Comparison of ENCODE assay signal across 9 cellular contexts in genomic region chrX:133414399-133415275, GRCh38. TPM values are rescaled to one million over a fixed set of nuclear protein-coding genes. Genes with fewer than 3 reads are reported as not detected.
DNase-seq lines count a peak whose midpoint lies in the region; ATAC-seq and TF ChIP-seq lines count a peak whose summit lies in the region.
"Had no signal": no experiment of that assay in that cellular context is flagged by ENCODE, and none has a peak within 500 bp of the region (broad histone marks: within the 10 kb centered on the region; RNA-seq: fewer than 3 reads in every experiment).

No MANE protein-coding gene starts in this region.

- CTCF ChIA-PET in activated CD4-positive, alpha-beta memory T cell treated with anti-CD3 and anti-CD28 coated beads for 36 hours (lab: Charles Lee) = no interaction called here
- CTCF ChIA-PET in activated CD4-positive, alpha-beta memory T cell treated with anti-CD3 and anti-CD28 coated beads, Interleukin-2, amount 10 ng/mL, durations not matched to agents 7 days and 5 days (lab: Charles Lee) = no interaction called here

- intact Hi-C loops in activated CD4-positive, alpha-beta memory T cell treated with anti-CD3 and anti-CD28 coated beads for 36 hours (cut with micrococcal nuclease) = no loop called here

- no peaks in the 10 kb centered on the region for H3K9me3 ChIP-seq in hepatocyte (ENCODE audit: low read depth)
- no peaks in the 10 kb centered on the region for H3K9me3 ChIP-seq in skeletal muscle satellite cell (replicated peaks; ENCODE audit: low read length)

- H3K4me2 ChIP-seq in hepatocyte = peak overlapping the region; percentile 86
- H3K4me2 ChIP-seq in skeletal muscle satellite cell (ENCODE audit: low read length) = peak overlapping the region; percentile 88

- peaks cover 7% of the 10 kb centered on the region for H3K4me1 Mint-ChIP-seq in activated CD4-positive, alpha-beta memory T cell treated with anti-CD3 and anti-CD28 coated beads for 36 hours (ENCODE audit: low read depth)
- H3K4me1 Mint-ChIP-seq in activated CD4-positive, alpha-beta memory T cell treated with anti-CD3 and anti-CD28 coated beads, Interleukin-2, amount 10 ng/mL, durations not matched to agents 7 days and 5 days = peaks cover 7% of the 10 kb centered on the region

- POLR2A ChIA-PET in activated CD4-positive, alpha-beta memory T cell treated with anti-CD3 and anti-CD28 coated beads for 36 hours (lab: Charles Lee) = no interaction called here
- POLR2A ChIA-PET in activated CD4-positive, alpha-beta memory T cell treated with anti-CD3 and anti-CD28 coated beads, Interleukin-2, amount 10 ng/mL, durations not matched to agents 7 days and 5 days (lab: Charles Lee) = no interaction called here

- no peak overlapping the region for H3K27ac Mint-ChIP-seq in activated CD4-positive, alpha-beta memory T cell treated with anti-CD3 and anti-CD28 coated beads for 36 hours
- no peak overlapping the region for H3K27ac Mint-ChIP-seq in activated CD4-positive, alpha-beta memory T cell treated with anti-CD3 and anti-CD28 coated beads, Interleukin-2, amount 10 ng/mL, durations not matched to agents 7 days and 5 days
- H3K27ac Mint-ChIP-seq: activated naive CD4-positive, alpha-beta T cell treated with anti-CD3 and anti-CD28 coated beads, Interleukin-2, amount 50 U/mL, for 72 hours had no signal

- H3K9ac ChIP-seq in skeletal muscle satellite cell (ENCODE audit: low read depth, low read length) = peak overlapping the region; percentile 49

- peak; percentile 8 for DNase-seq in activated CD4-positive, alpha-beta memory T cell treated with anti-CD3 and anti-CD28 coated beads for 36 hours
- DNase-seq in activated CD4-positive, alpha-beta memory T cell treated with anti-CD3 and anti-CD28 coated beads, Interleukin-2, amount 10 ng/mL, durations not matched to agents 7 days and 5 days = no peak
- peak; percentile 17 to 23 for DNase-seq in activated T-cell treated with anti-CD3 and anti-CD28 coated beads, Interleukin-2, amount 50 U/mL, for 48 hours
- peak; percentile 31 for DNase-seq in hepatocyte (ENCODE audit: low spot score)
- DNase-seq in pons (ENCODE audit: low spot score) = no peak

- no peaks in the 10 kb centered on the region for H3K9me3 Mint-ChIP-seq in activated CD4-positive, alpha-beta memory T cell treated with anti-CD3 and anti-CD28 coated beads for 36 hours
- H3K9me3 Mint-ChIP-seq in activated CD4-positive, alpha-beta memory T cell treated with anti-CD3 and anti-CD28 coated beads, Interleukin-2, amount 10 ng/mL, durations not matched to agents 7 days and 5 days = no peaks in the 10 kb centered on the region
- H3K9me3 Mint-ChIP-seq: activated naive CD4-positive, alpha-beta T cell treated with anti-CD3 and anti-CD28 coated beads, Interleukin-2, amount 50 U/mL, for 72 hours had no signal

- no peaks in the 10 kb centered on the region for H3K4me1 ChIP-seq in hepatocyte (ENCODE audit: insufficient read depth)
- H3K4me1 ChIP-seq in skeletal muscle satellite cell (ENCODE audit: control insufficient read depth, insufficient read depth, low read length) = peaks cover 11% of the 10 kb centered on the region

- no peaks in the 10 kb centered on the region for H3K9me2 ChIP-seq in hepatocyte (replicated peaks; ENCODE audit: insufficient read depth)

- H3K36me3 Mint-ChIP-seq in activated CD4-positive, alpha-beta memory T cell treated with anti-CD3 and anti-CD28 coated beads for 36 hours = no peaks in the 10 kb centered on the region
- H3K36me3 Mint-ChIP-seq in activated CD4-positive, alpha-beta memory T cell treated with anti-CD3 and anti-CD28 coated beads, Interleukin-2, amount 10 ng/mL, durations not matched to agents 7 days and 5 days (ENCODE audit: low read depth) = no peaks in the 10 kb centered on the region
- H3K36me3 Mint-ChIP-seq: activated naive CD4-positive, alpha-beta T cell treated with anti-CD3 and anti-CD28 coated beads, Interleukin-2, amount 50 U/mL, for 72 hours had no signal

- H3K27ac ChIP-seq in hepatocyte = no peak overlapping the region

- 39% methylated on average over 60 of the region's 93 CpGs for WGBS in hepatocyte (ENCODE audit: low lambda C conversion rate, missing lambda C conversion rate)

- H3K27me3 ChIP-seq in hepatocyte (peaks cover 7% of the 10 kb centered on the region), skeletal muscle satellite cell (ENCODE audit: control insufficient read depth, insufficient read depth, low read length) (peaks cover 36% of the 10 kb centered on the region)

- H3K4me3 ChIP-seq in hepatocyte (peak overlapping the region; percentile 67), skeletal muscle satellite cell (ENCODE audit: low read length) (peak overlapping the region; percentile 70)

- H3K27me3 Mint-ChIP-seq in activated CD4-positive, alpha-beta memory T cell treated with anti-CD3 and anti-CD28 coated beads for 36 hours = peaks cover 40% of the 10 kb centered on the region
- H3K27me3 Mint-ChIP-seq in activated CD4-positive, alpha-beta memory T cell treated with anti-CD3 and anti-CD28 coated beads, Interleukin-2, amount 10 ng/mL, durations not matched to agents 7 days and 5 days = peaks cover 52% of the 10 kb centered on the region

- H3K79me2 ChIP-seq in hepatocyte = peaks cover 3% of the 10 kb centered on the region

- peak overlapping the region; percentile 26 for H3K4me3 Mint-ChIP-seq in activated CD4-positive, alpha-beta memory T cell treated with anti-CD3 and anti-CD28 coated beads for 36 hours
- H3K4me3 Mint-ChIP-seq in activated CD4-positive, alpha-beta memory T cell treated with anti-CD3 and anti-CD28 coated beads, Interleukin-2, amount 10 ng/mL, durations not matched to agents 7 days and 5 days = no peak overlapping the region

- no peaks in the 10 kb centered on the region for H3K36me3 ChIP-seq in hepatocyte (replicated peaks; ENCODE audit: insufficient read depth, low read depth)
- no peaks in the 10 kb centered on the region for H3K36me3 ChIP-seq in skeletal muscle satellite cell (ENCODE audit: insufficient read depth, low read length)

- no peaks in the 10 kb centered on the region for H4K20me1 ChIP-seq in hepatocyte (ENCODE audit: insufficient read depth, poor library complexity, severe bottlenecking)

- no peak for ATAC-seq in HG02852 (IDR thresholded peaks at IDR 0.05; ENCODE audit: unreplicated experiment)
- ATAC-seq in GM18867 (IDR thresholded peaks at IDR 0.05; ENCODE audit: unreplicated experiment) = no peak

- peak overlapping the region; percentile 31 for H2AFZ ChIP-seq in hepatocyte

- TF ChIP-seq CTCF in hepatocyte (IDR thresholded peaks at IDR 0.05; ENCODE audit: poor library complexity) = no peak

RNA-seq across cellular contexts. Expression of gene GPC4, which starts 0.7 kb away (rescaled TPM):
- total RNA-seq in activated CD4-positive, alpha-beta memory T cell treated with anti-CD3 and anti-CD28 coated beads for 36 hours = not detected
- total RNA-seq in activated CD4-positive, alpha-beta memory T cell treated with anti-CD3 and anti-CD28 coated beads, Interleukin-2, amount 10 ng/mL, durations not matched to agents 7 days and 5 days = not detected
- 9.2 and 11.8 TPM in 2 replicates for total RNA-seq in hepatocyte
- polyA plus RNA-seq in hepatocyte = 15.6 and 16.0 TPM in 2 replicates
- total RNA-seq in skeletal muscle satellite cell (2012; rRNA removed) = 0.51 and 1.3 TPM in 2 replicates

Comparison
In these comparisons a context has a peak if more than half of its experiments do, and no peak if none do; other contexts are left out.
1. DNase-seq: peak in activated CD4-positive, alpha-beta memory T cell treated with anti-CD3 and anti-CD28 coated beads for 36 hours (single experiment), activated T-cell treated with anti-CD3 and anti-CD28 coated beads, Interleukin-2, amount 50 U/mL, for 48 hours (2 of 2) and hepatocyte (single experiment); none in activated CD4-positive, alpha-beta memory T cell treated with anti-CD3 and anti-CD28 coated beads, Interleukin-2, amount 10 ng/mL, durations not matched to agents 7 days and 5 days (single experiment) and pons (single experiment).